ENCODE assay signal across 8 cellular contexts in the genomic region with DNA sequence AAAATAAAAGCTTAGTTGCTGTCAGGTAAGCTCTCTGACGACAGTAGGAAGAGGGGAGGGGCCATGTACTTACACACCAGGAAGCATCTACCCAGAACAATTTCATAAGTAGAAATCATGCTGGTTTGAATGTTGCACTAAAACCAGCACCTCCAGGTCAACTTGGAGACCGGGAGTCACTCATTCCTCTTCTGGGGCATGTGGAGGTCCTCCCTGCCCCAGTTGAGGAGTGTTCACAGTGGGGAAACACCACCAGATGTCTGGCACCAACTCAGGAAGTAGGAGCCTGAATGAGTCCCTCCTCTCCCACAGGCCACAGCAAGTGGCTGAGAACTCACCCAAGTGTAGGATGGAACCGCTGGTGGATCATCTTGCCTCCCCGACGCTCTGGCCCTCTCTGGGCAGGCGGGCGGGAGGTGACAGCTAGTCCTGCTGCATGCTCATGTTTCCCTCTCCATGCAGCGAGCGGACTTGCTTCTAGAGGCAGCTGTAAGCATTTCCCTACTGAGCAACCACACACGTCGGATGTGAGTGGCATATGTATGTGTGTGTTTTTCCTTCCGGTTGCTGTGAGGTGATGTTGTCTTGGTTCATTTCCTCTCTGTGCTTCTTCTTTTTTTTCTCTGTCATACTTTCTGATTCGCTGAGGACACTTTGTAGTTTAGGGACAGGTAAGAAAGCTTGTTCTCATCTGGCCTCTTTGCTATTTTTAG.
DNase-seq lines count a peak whose midpoint lies in the region; ATAC-seq and TF ChIP-seq lines count a peak whose summit lies in the region.

No MANE protein-coding gene starts in this region.

- H3K27me3 Mint-ChIP-seq in CD14-positive monocyte (ENCODE audit: low read depth in 3 of 3), result peaks cover 1 to 3% (median 2%) of the 10 kb centered on the region in 3 donors
- H3K27me3 Mint-ChIP-seq in activated CD8-positive, alpha-beta memory T cell treated with anti-CD3 and anti-CD28 coated beads, Interleukin-2, amount 10 ng/mL, durations not matched to agents 7 days and 5 days, result no peaks in the 10 kb centered on the region

- H3K36me3 Mint-ChIP-seq in CD14-positive monocyte, result peaks cover 21 to 29% of the 10 kb centered on the region in 2 donors
- peaks cover 40% of the 10 kb centered on the region for H3K36me3 Mint-ChIP-seq in activated CD8-positive, alpha-beta memory T cell treated with anti-CD3 and anti-CD28 coated beads, Interleukin-2, amount 10 ng/mL, durations not matched to agents 7 days and 5 days

- H3K27ac Mint-ChIP-seq in CD14-positive monocyte, result peak overlapping the region; percentile 97 to 99 (median 97)
- H3K27ac Mint-ChIP-seq in activated CD8-positive, alpha-beta memory T cell treated with anti-CD3 and anti-CD28 coated beads, Interleukin-2, amount 10 ng/mL, durations not matched to agents 7 days and 5 days, result peak overlapping the region; percentile 94

- peak; percentile 71; the same call in 1 of the 2 replicates for TF ChIP-seq EP300 in Ishikawa (IDR thresholded peaks at IDR 0.05; ENCODE audit: borderline replicate concordance)

- ATAC-seq in GM21360 (IDR thresholded peaks at IDR 0.05; ENCODE audit: unreplicated experiment), result peak; percentile 70
- peak; percentile 89 for ATAC-seq in activated CD8-positive, alpha-beta memory T cell treated with anti-CD3 and anti-CD28 coated beads, Interleukin-2, amount 10 ng/mL, durations not matched to agents 7 days and 5 days

- no peak for TF ChIP-seq CTCF in CD14-positive monocyte (IDR thresholded peaks at IDR 0.05)

- intact Hi-C loops in CD14-positive monocyte (cut with micrococcal nuclease), result loop anchor here in 1 of 2 donors (5.0 kb wide), 2 partner anchors 40 to 80 kb away; no protein-coding TSS in a partner anchor

- DNase-seq in CD14-positive monocyte (ENCODE audit: low spot score) (peak; percentile 90), kidney glomerular epithelial cell (lab: John Stamatoyannopoulos, UW) (peak; percentile 57), NCI-H146 (lab: John Stamatoyannopoulos, UW) (no peak), ecto neural progenitor cell (ENCODE audit: low spot score) (no peak)
- DNase-seq in activated CD8-positive, alpha-beta memory T cell treated with anti-CD3 and anti-CD28 coated beads, Interleukin-2, amount 10 ng/mL, durations not matched to agents 7 days and 5 days, result peak; percentile 89
- peak; percentile 25 for DNase-seq in stimulated activated CD8-positive, alpha-beta memory T cell treated with anti-CD3 and anti-CD28 coated beads, Interleukin-4, amount 100 ng/mL, for 24 hours (ENCODE audit: low read depth)

- H3K9me3 Mint-ChIP-seq in CD14-positive monocyte, result peaks cover 0 to 6% (median 3%) of the 10 kb centered on the region in 7 donors
- peaks cover 4% of the 10 kb centered on the region for H3K9me3 Mint-ChIP-seq in activated CD8-positive, alpha-beta memory T cell treated with anti-CD3 and anti-CD28 coated beads, Interleukin-2, amount 10 ng/mL, durations not matched to agents 7 days and 5 days (ENCODE audit: low read depth)

- CTCF ChIA-PET in activated CD8-positive, alpha-beta memory T cell treated with anti-CD3 and anti-CD28 coated beads, Interleukin-2, amount 10 ng/mL, durations not matched to agents 7 days and 5 days (lab: Charles Lee), result interaction anchor here (0.8 to 4.7 kb wide), 7 partner anchors 15 to 212 kb away, joined by 3 to 23 read pairs (median 4); no protein-coding TSS in a partner anchor

- TF ChIP-seq RAD21 in Ishikawa (IDR thresholded peaks at IDR 0.05; ENCODE audit: low read depth), result no peak

- peaks cover 62% of the 10 kb centered on the region for H3K4me1 Mint-ChIP-seq in CD14-positive monocyte
- H3K4me1 Mint-ChIP-seq in activated CD8-positive, alpha-beta memory T cell treated with anti-CD3 and anti-CD28 coated beads, Interleukin-2, amount 10 ng/mL, durations not matched to agents 7 days and 5 days, result peaks cover 66% of the 10 kb centered on the region

- H3K4me3 Mint-ChIP-seq in CD14-positive monocyte, result peak overlapping the region; percentile 85 to 91
- peak overlapping the region; percentile 83 for H3K4me3 Mint-ChIP-seq in activated CD8-positive, alpha-beta memory T cell treated with anti-CD3 and anti-CD28 coated beads, Interleukin-2, amount 10 ng/mL, durations not matched to agents 7 days and 5 days

TF ChIP-seq in Ishikawa, 13 proteins besides CTCF, POLR2A, EP300 and RAD21:
- TF ChIP-seq CEBPB (IDR thresholded peaks at IDR 0.05), result no peak
- peak; percentile 2; the same call in 1 of the 2 replicates for TF ChIP-seq TEAD4 (IDR thresholded peaks at IDR 0.05)
- TF ChIP-seq, protein P1, sequence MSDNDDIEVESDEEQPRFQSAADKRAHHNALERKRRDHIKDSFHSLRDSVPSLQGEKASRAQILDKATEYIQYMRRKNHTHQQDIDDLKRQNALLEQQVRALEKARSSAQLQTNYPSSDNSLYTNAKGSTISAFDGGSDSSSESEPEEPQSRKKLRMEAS (IDR thresholded peaks at IDR 0.05), result peak; percentile 76
- TF ChIP-seq CREB1 (IDR thresholded peaks at IDR 0.05; ENCODE audit: low read depth), result no peak
- no peak for TF ChIP-seq EGR1 (IDR thresholded peaks at IDR 0.05)
- TF ChIP-seq, protein P2, sequence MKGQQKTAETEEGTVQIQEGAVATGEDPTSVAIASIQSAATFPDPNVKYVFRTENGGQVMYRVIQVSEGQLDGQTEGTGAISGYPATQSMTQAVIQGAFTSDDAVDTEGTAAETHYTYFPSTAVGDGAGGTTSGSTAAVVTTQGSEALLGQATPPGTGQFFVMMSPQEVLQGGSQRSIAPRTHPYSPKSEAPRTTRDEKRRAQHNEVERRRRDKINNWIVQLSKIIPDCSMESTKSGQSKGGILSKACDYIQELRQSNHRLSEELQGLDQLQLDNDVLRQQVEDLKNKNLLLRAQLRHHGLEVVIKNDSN (IDR thresholded peaks at IDR 0.05), result no peak
- TF ChIP-seq TCF12 (IDR thresholded peaks at IDR 0.05; ENCODE audit: low read depth), result peak; percentile 82; the same call in 1 of the 2 replicates
- TF ChIP-seq TAF1 (IDR thresholded peaks at IDR 0.05; ENCODE audit: low read depth), result no peak
- TF ChIP-seq FOXM1 (IDR thresholded peaks at IDR 0.05; ENCODE audit: borderline replicate concordance, low read depth), result peak; percentile 58; the same call in 1 of the 2 replicates
- TF ChIP-seq ZBTB7A (IDR thresholded peaks at IDR 0.05; ENCODE audit: low read depth), result no peak
- no peak for TF ChIP-seq YY1 (IDR thresholded peaks at IDR 0.05; ENCODE audit: low read depth)
- peak; percentile 51; the same call in 1 of the 2 replicates for TF ChIP-seq NFIC (IDR thresholded peaks at IDR 0.05)

Comparison
In these comparisons a context has a peak if more than half of its experiments do, and no peak if none do; other contexts are left out.
1. DNase-seq: peak in CD14-positive monocyte (single experiment), activated CD8-positive, alpha-beta memory T cell treated with anti-CD3 and anti-CD28 coated beads, Interleukin-2, amount 10 ng/mL, durations not matched to agents 7 days and 5 days (single experiment), kidney glomerular epithelial cell (single experiment) and stimulated activated CD8-positive, alpha-beta memory T cell treated with anti-CD3 and anti-CD28 coated beads, Interleukin-4, amount 100 ng/mL, for 24 hours (single experiment); none in NCI-H146 (single experiment) and ecto neural progenitor cell (single experiment).